ENCODE assay signal across 11 cellular contexts in the genomic region with DNA sequence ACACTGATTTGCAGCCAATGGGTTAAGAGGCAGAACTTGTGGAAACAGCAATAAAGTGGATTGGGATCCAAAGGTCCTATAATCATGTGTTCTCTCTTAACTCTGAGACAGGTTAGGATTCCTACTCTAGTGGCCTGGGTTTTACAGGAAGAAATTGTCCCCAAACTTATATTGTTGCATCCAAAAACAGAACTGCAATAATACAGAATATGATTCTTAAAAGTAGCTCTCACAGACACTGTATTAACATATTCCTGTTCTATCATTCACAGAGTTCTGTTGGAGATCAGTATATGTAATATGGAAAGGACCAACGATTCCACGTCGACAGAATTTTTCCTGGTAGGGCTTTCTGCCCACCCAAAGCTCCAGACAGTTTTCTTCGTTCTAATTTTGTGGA. TPM values are rescaled to one million over a fixed set of nuclear protein-coding genes. Genes with fewer than 3 reads are reported as not detected.
"Had no signal": no experiment of that assay in that cellular context is flagged by ENCODE, and none has a peak within 500 bp of the region (broad histone marks: within the 10 kb centered on the region; RNA-seq: fewer than 3 reads in every experiment).

A gene with protein sequence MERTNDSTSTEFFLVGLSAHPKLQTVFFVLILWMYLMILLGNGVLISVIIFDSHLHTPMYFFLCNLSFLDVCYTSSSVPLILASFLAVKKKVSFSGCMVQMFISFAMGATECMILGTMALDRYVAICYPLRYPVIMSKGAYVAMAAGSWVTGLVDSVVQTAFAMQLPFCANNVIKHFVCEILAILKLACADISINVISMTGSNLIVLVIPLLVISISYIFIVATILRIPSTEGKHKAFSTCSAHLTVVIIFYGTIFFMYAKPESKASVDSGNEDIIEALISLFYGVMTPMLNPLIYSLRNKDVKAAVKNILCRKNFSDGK (plus strand): TSS at position 301 of the 400 bp plus-strand sequence. CDS start 0 bp downstream, at position 301.

- H3K4me2 ChIP-seq: GM23338 had no signal

- H3K4me1 ChIP-seq: HAP-1 had no signal

- FAIRE-seq: H1 had no signal

- ATAC-seq: GM23338, HCT116 had no signal

- H3K9me3 ChIP-seq: HAP-1 had no signal

- H3K36me3 ChIP-seq: HAP-1 had no signal

- H3K4me3 ChIP-seq: GM23248, GM23338, HAP-1 had no signal

- DNase-seq: GM23248, GOT3, H7, H9, HCEC 1CT, HFFc6 had no signal

- H3K27ac ChIP-seq: GM23248 had no signal

- H2AFZ ChIP-seq: GM23248, GM23338 had no signal

RNA-seq across cellular contexts. Expression of the gene that starts here (rescaled TPM):
- total RNA-seq: GM23248, GM23338, H1, H4, H7, H9, HFFc6 had no signal
